ENCODE assay signal across 11 cellular contexts in the genomic region with DNA sequence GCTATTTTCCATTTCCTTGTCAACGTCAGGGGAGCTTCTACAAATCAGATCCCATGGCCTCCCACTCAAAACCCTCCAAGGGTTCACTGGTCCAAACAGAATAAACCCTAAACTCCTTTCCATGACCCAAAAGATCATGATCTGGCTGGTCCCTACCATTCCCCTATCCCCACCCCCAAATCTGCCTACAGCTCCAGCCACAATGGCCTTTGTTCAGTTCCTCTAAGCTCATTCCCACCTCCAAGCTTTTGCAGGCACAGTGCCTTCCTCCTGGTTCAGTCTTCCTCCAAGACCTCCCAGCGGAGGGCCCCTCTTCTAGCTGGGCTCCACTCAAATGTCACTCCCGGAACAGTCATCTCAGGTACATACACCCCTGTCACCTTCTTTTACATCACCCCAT. TPM values are rescaled to one million over a fixed set of nuclear protein-coding genes. Genes with fewer than 3 reads are reported as not detected.
DNase-seq lines count a peak whose midpoint lies in the region; ATAC-seq, FAIRE-seq and TF ChIP-seq lines count a peak whose summit lies in the region.
"Had no signal": no experiment of that assay in that cellular context is flagged by ENCODE, and none has a peak within 500 bp of the region (broad histone marks: within the 10 kb centered on the region; RNA-seq: fewer than 3 reads in every experiment).

No MANE protein-coding gene starts in this region.

- no peaks in the 10 kb centered on the region for H3K9me3 Mint-ChIP-seq in activated naive CD4-positive, alpha-beta T cell treated with anti-CD3 and anti-CD28 coated beads, Interleukin-2, amount 50 U/mL, for 24 hours

- H3K27me3 ChIP-seq in mucosa of stomach (ENCODE audit: control insufficient read depth, insufficient read depth, low read length) (peaks cover 13% of the 10 kb centered on the region), thoracic aorta (replicated peaks; ENCODE audit: insufficient read depth) (no peaks in the 10 kb centered on the region)

- H3K27ac Mint-ChIP-seq in activated naive CD4-positive, alpha-beta T cell treated with anti-CD3 and anti-CD28 coated beads, Interleukin-2, amount 50 U/mL, for 24 hours, result no peak overlapping the region

- peak overlapping the region; percentile 89 for H3K9ac ChIP-seq in mucosa of stomach (ENCODE audit: low read length)
- H3K9ac ChIP-seq: SK-N-SH had no signal

- no peak for DNase-seq in activated naive CD4-positive, alpha-beta T cell treated with Interleukin-2 at 50 U/mL for 16 hours
- DNase-seq in choroid plexus epithelial cell (ENCODE audit: low read depth) (no peak), thoracic aorta (ENCODE audit: low spot score) (no peak), D721Med (ENCODE audit: insufficient read length, low spot score) (no peak), GDM1 (lab: John Stamatoyannopoulos, UW) (no peak)
- DNase-seq: activated CD8-positive, alpha-beta memory T cell treated with anti-CD3 and anti-CD28 coated beads, Interleukin-2, amount 50 U/mL, for 48 hours; NCI-H1436; SK-N-SH had no signal

- H3K4me1 Mint-ChIP-seq in activated naive CD4-positive, alpha-beta T cell treated with anti-CD3 and anti-CD28 coated beads, Interleukin-2, amount 50 U/mL, for 24 hours, result peaks cover 29% of the 10 kb centered on the region

- no peak for FAIRE-seq in D721Med (lab: Jason Lieb, UNC)

- peaks cover 3% of the 10 kb centered on the region for H3K36me3 ChIP-seq in mucosa of stomach (ENCODE audit: control insufficient read depth, insufficient read depth, low read length)
- no peaks in the 10 kb centered on the region for H3K36me3 ChIP-seq in thoracic aorta

- H3K9me3 ChIP-seq in mucosa of stomach (ENCODE audit: control insufficient read depth, low read length) (no peaks in the 10 kb centered on the region), thoracic aorta (no peaks in the 10 kb centered on the region)
- H3K9me3 ChIP-seq: SK-N-SH had no signal

- ATAC-seq in thoracic aorta (ENCODE audit: insufficient number of reproducible peaks, low FRiP score, low read depth), result no peak
- no peak for ATAC-seq in HG03571 (IDR thresholded peaks at IDR 0.05; ENCODE audit: unreplicated experiment)

- no peak overlapping the region for H3K27ac ChIP-seq in thoracic aorta

- H3K27me3 Mint-ChIP-seq in activated naive CD4-positive, alpha-beta T cell treated with anti-CD3 and anti-CD28 coated beads, Interleukin-2, amount 50 U/mL, for 24 hours, result no peaks in the 10 kb centered on the region

- no peak for TF ChIP-seq CTCF in choroid plexus epithelial cell (conservative IDR thresholded peaks at IDR 0.05; ENCODE audit: low read depth, low read length)
- no peak for TF ChIP-seq CTCF in thoracic aorta (IDR thresholded peaks at IDR 0.05)
- no peak for TF ChIP-seq CTCF in D721Med (IDR thresholded peaks at IDR 0.05; ENCODE audit: insufficient read depth, missing control alignments)

- peak overlapping the region; percentile 74 for H3K4me3 Mint-ChIP-seq in activated naive CD4-positive, alpha-beta T cell treated with anti-CD3 and anti-CD28 coated beads, Interleukin-2, amount 50 U/mL, for 24 hours

- H3K4me3 ChIP-seq in choroid plexus epithelial cell (ENCODE audit: low read depth, low read length), result peak overlapping the region; percentile 72
- peak overlapping the region; percentile 87 for H3K4me3 ChIP-seq in mucosa of stomach (ENCODE audit: low read length)
- H3K4me3 ChIP-seq in thoracic aorta, result peak overlapping the region; percentile 88

- H3K4me1 ChIP-seq in mucosa of stomach (ENCODE audit: control insufficient read depth, insufficient read depth, low read length), result peaks cover 28% of the 10 kb centered on the region
- peaks cover 10 to 24% of the 10 kb centered on the region in 2 donors for H3K4me1 ChIP-seq in thoracic aorta (ENCODE audit: control insufficient read depth in 1 of 2, low read depth in 2 of 2)

- H3K36me3 Mint-ChIP-seq in activated naive CD4-positive, alpha-beta T cell treated with anti-CD3 and anti-CD28 coated beads, Interleukin-2, amount 50 U/mL, for 24 hours, result no peaks in the 10 kb centered on the region

RNA-seq across cellular contexts. Expression of gene GPRC5B, which starts 2.0 kb away (rescaled TPM):
- 10 to 100 TPM in 1 of 2 donors, 1 to 10 TPM in 1; 9.6 to 16.1 TPM for total RNA-seq in thoracic aorta
